14 cellular contexts compared by ENCODE assay signal in genomic region chr1:211631168-211631567, GRCh38.
"Had no signal": no experiment of that assay in that cellular context is flagged by ENCODE, and none has a peak within 500 bp of the region (broad histone marks: within the 10 kb centered on the region; RNA-seq: fewer than 3 reads in every experiment).

No MANE protein-coding gene starts in this region.

- H3K9me3 ChIP-seq: neutrophil, tibial nerve had no signal

- H3K4me3 ChIP-seq: dorsolateral prefrontal cortex, tibial nerve had no signal

- H3K9me3 Mint-ChIP-seq: activated naive CD4-positive, alpha-beta T cell treated with anti-CD3 and anti-CD28 coated beads, Interleukin-2, amount 50 U/mL, for 24 hours; natural killer cell; stimulated activated naive CD8-positive, alpha-beta T cell treated with anti-CD3 and anti-CD28 coated beads, Interleukin-15, Interleukin-2, amounts not matched to agents 100 ng/mL and 50 ng/mL, for 24 hours had no signal

- H3K36me3 Mint-ChIP-seq: activated naive CD4-positive, alpha-beta T cell treated with anti-CD3 and anti-CD28 coated beads, Interleukin-2, amount 50 U/mL, for 24 hours; natural killer cell had no signal

- H3K27me3 Mint-ChIP-seq: activated naive CD4-positive, alpha-beta T cell treated with anti-CD3 and anti-CD28 coated beads, Interleukin-2, amount 50 U/mL, for 24 hours; stimulated activated naive CD8-positive, alpha-beta T cell treated with anti-CD3 and anti-CD28 coated beads, Interleukin-15, Interleukin-2, amounts not matched to agents 100 ng/mL and 50 ng/mL, for 24 hours; T-helper 17 cell had no signal

- H3K27ac ChIP-seq: dorsolateral prefrontal cortex, neutrophil, tibial nerve, WERI-Rb-1 had no signal

- H3K27me3 ChIP-seq: dorsolateral prefrontal cortex, tibial nerve had no signal

- H3K27ac Mint-ChIP-seq: activated naive CD4-positive, alpha-beta T cell treated with anti-CD3 and anti-CD28 coated beads, Interleukin-2, amount 50 U/mL, for 24 hours; natural killer cell; stimulated activated naive CD8-positive, alpha-beta T cell treated with anti-CD3 and anti-CD28 coated beads, Interleukin-15, Interleukin-2, amounts not matched to agents 100 ng/mL and 50 ng/mL, for 24 hours; T-helper 17 cell had no signal

- ATAC-seq: natural killer cell, T-helper 17 cell had no signal

- H3K36me3 ChIP-seq: neutrophil, tibial nerve, WERI-Rb-1 had no signal

- H3K4me3 Mint-ChIP-seq: activated naive CD4-positive, alpha-beta T cell treated with anti-CD3 and anti-CD28 coated beads, Interleukin-2, amount 50 U/mL, for 24 hours; natural killer cell; stimulated activated naive CD8-positive, alpha-beta T cell treated with anti-CD3 and anti-CD28 coated beads, Interleukin-15, Interleukin-2, amounts not matched to agents 100 ng/mL and 50 ng/mL, for 24 hours; T-helper 17 cell had no signal

- DNase-seq: activated CD4-positive, alpha-beta T cell treated with anti-CD3 and anti-CD28 coated beads for 1 hour; activated CD4-positive, alpha-beta T cell treated with anti-CD3 and anti-CD28 coated beads, Interleukin-2, amount 50 U/mL, for 48 hours; activated gamma-delta T cell; dorsolateral prefrontal cortex; glutamatergic neuron; mesendoderm; natural killer cell; stimulated activated CD4-positive, alpha-beta T cell treated with anti-CD3 and anti-CD28 coated beads, Interleukin-2, amount 100 ng/mL, for 24 hours; T-helper 17 cell; WERI-Rb-1 had no signal

- H3K4me1 Mint-ChIP-seq: activated naive CD4-positive, alpha-beta T cell treated with anti-CD3 and anti-CD28 coated beads, Interleukin-2, amount 50 U/mL, for 24 hours had no signal
